10 cellular contexts compared by ENCODE assay signal in the genomic region with DNA sequence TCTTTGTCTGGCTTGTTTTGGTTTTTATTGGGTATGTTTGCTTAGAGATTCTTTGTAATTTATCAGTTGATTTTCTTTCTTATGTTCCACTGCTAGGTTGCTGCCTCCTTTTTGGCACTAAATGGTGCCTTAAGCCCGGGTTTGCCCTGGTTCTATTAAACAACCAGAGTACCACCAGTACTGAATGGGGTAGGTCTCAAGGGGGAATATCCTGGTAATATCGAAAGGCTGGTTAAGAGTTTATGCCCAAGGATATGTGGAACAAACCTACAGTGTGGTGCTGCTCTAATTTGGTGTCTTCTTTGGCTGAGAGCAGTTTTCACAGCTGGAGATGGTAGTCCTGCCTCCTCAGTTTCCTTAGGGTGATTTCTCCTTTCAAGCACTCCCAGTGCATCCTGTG.
"Had no signal": no experiment of that assay in that cellular context is flagged by ENCODE, and none has a peak within 500 bp of the region (broad histone marks: within the 10 kb centered on the region; RNA-seq: fewer than 3 reads in every experiment).

No MANE protein-coding gene starts in this region.

- H3K27ac Mint-ChIP-seq: H9, HFFc6 had no signal

- H2AFZ ChIP-seq: GM23248 had no signal

- ATAC-seq: HCT116, K562 had no signal

- DNase-seq: GM23248, GOT3, H9, HFFc6, IMR-90 had no signal

- FAIRE-seq: H54, HTR-8/SVneo, K562 had no signal

- H3K4me3 Mint-ChIP-seq: H9, HFFc6 had no signal

- H3K4me3 ChIP-seq: GM23248, K562 had no signal

- H3K9me3 Mint-ChIP-seq: HFFc6 had no signal

- H3K9ac ChIP-seq: GM23248 had no signal

- H3K27ac ChIP-seq: GM23248, HL-60 had no signal
